11 cellular contexts compared by ENCODE assay signal in the genomic region with DNA sequence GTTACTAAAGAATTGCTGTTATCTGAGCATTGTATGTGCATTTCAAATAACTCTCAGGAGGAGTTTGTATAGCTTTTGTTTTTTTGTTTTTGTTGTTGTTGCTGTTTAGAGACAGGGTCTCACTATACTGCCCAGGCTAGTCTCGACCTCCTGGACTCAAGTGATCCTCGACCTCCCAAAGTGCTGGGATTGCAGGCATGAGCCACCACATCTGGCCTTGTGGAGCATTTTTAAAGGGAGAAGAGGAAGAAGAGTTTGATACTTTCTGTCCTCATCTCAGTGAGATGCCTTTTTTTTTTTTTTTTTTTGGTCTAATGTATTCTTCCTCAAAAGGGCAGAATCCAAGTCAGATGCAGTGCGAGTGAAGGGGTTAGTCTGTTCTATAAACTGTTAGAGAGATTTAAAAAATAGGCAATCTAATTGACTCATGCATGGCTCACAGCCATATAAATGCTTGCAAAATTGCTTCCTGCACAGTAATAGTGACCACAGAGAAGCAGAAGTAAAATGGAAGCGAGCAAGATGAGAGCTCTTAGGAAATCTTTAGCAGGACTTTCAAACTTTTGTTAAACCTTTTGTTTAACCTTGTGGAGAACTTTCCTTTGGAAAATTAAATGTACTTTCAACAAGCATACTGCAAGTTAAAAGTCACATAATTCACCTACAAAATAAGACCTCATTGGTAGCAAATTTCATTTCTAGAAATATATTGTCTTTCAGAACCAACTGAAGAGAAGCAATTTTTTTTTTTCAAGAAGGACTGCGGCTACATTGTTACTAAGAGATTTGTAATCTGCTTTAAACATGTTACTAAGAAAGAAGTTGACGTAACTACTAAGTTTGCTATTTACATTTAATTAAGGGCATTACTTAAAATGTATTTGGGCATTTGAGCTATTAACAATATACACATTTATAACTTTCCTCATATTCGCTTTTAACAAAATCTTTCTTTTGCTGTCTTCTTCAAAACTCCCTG. TPM values are rescaled to one million over a fixed set of nuclear protein-coding genes. Genes with fewer than 3 reads are reported as not detected.
DNase-seq lines count a peak whose midpoint lies in the region; ATAC-seq, FAIRE-seq and TF ChIP-seq lines count a peak whose summit lies in the region.
"Had no signal": no experiment of that assay in that cellular context is flagged by ENCODE, and none has a peak within 500 bp of the region (broad histone marks: within the 10 kb centered on the region; RNA-seq: fewer than 3 reads in every experiment).

No MANE protein-coding gene starts in this region.

- POLR2A ChIA-PET in activated CD4-positive, alpha-beta T cell treated with anti-CD3 and anti-CD28 coated beads, Interleukin-2, amount 10 ng/mL, durations not matched to agents 7 days and 5 days (lab: Charles Lee), result no interaction called here

- DNase-seq in H54 (ENCODE audit: insufficient read length, low spot score) (peak; percentile 11), foreskin fibroblast (peak; percentile 84 to 92), skeletal muscle cell (ENCODE audit: low read depth) (peak; percentile 57), DMS 273 (lab: John Stamatoyannopoulos, UW; ENCODE audit: unreplicated experiment) (no peak), Calu3 (no peak), NCI-H187 treated with DMSO at 0.1 percent for 48 hours (lab: John Stamatoyannopoulos, UW) (no peak)
- no peak for DNase-seq in activated CD4-positive, alpha-beta T cell treated with anti-CD3 and anti-CD28 coated beads, Interleukin-2, amount 10 ng/mL, durations not matched to agents 7 days and 5 days
- DNase-seq: retina had no signal

- peak; percentile 15 for FAIRE-seq in H54 (lab: Jason Lieb, UNC)
- FAIRE-seq: colon had no signal

- peaks cover 8% of the 10 kb centered on the region for H3K4me1 Mint-ChIP-seq in Calu3 (ENCODE audit: low read depth, unreplicated experiment)
- no peaks in the 10 kb centered on the region for H3K4me1 Mint-ChIP-seq in activated CD4-positive, alpha-beta T cell treated with anti-CD3 and anti-CD28 coated beads, Interleukin-2, amount 10 ng/mL, durations not matched to agents 7 days and 5 days

- no peak overlapping the region for H3K4me3 Mint-ChIP-seq in Calu3 (ENCODE audit: low read depth, unreplicated experiment)
- H3K4me3 Mint-ChIP-seq in activated CD4-positive, alpha-beta T cell treated with anti-CD3 and anti-CD28 coated beads, Interleukin-2, amount 10 ng/mL, durations not matched to agents 7 days and 5 days, result no peak overlapping the region
- H3K4me3 Mint-ChIP-seq: T-helper 1 cell treated with Interleukin-12 subunit alpha and Interleukin-12 subunit beta and Interleukin-4 antibody, amounts not matched to agents 30 μg/mL and 1 μg/mL, for 36 hours had no signal

- H3K27me3 Mint-ChIP-seq in Calu3 (ENCODE audit: unreplicated experiment), result no peaks in the 10 kb centered on the region
- no peaks in the 10 kb centered on the region for H3K27me3 Mint-ChIP-seq in activated CD4-positive, alpha-beta T cell treated with anti-CD3 and anti-CD28 coated beads, Interleukin-2, amount 10 ng/mL, durations not matched to agents 7 days and 5 days

- no TSS peak for BruUV-seq in Calu3 (replicated peaks; lab: Mats Ljungman, UMichigan)

- CTCF ChIA-PET in Calu3 (lab: Charles Lee), result no interaction called here
- CTCF ChIA-PET in activated CD4-positive, alpha-beta T cell treated with anti-CD3 and anti-CD28 coated beads, Interleukin-2, amount 10 ng/mL, durations not matched to agents 7 days and 5 days (lab: Charles Lee), result no interaction called here

- intact Hi-C loops in Calu3 (cut with micrococcal nuclease; ENCODE audit: unreplicated experiment), result no loop called here

- ATAC-seq in SK-N-SH treated with all-trans-retinoic acid at 6 μM for 48 hours, result peak; percentile 90

- no peaks in the 10 kb centered on the region for H3K36me3 Mint-ChIP-seq in Calu3 (ENCODE audit: insufficient read depth, unreplicated experiment)
- H3K36me3 Mint-ChIP-seq in activated CD4-positive, alpha-beta T cell treated with anti-CD3 and anti-CD28 coated beads, Interleukin-2, amount 10 ng/mL, durations not matched to agents 7 days and 5 days (ENCODE audit: low read depth), result no peaks in the 10 kb centered on the region

- TF ChIP-seq CTCF in foreskin fibroblast (IDR thresholded peaks at IDR 0.05; ENCODE audit: low read depth, low read length) (no peak), Calu3 (IDR thresholded peaks at IDR 0.05; ENCODE audit: unreplicated experiment) (no peak)

- H3K9me3 Mint-ChIP-seq in Calu3 (ENCODE audit: low read depth, unreplicated experiment), result no peaks in the 10 kb centered on the region
- H3K9me3 Mint-ChIP-seq in activated CD4-positive, alpha-beta T cell treated with anti-CD3 and anti-CD28 coated beads, Interleukin-2, amount 10 ng/mL, durations not matched to agents 7 days and 5 days, result no peaks in the 10 kb centered on the region
- H3K9me3 Mint-ChIP-seq: T-helper 1 cell treated with Interleukin-12 subunit alpha and Interleukin-12 subunit beta and Interleukin-4 antibody, amounts not matched to agents 30 μg/mL and 1 μg/mL, for 36 hours had no signal

- no peak for TF ChIP-seq POLR2A in H54 (IDR thresholded peaks at IDR 0.05; ENCODE audit: low read depth, low read length)

- peak overlapping the region in 1 of 2 donors; percentile 13 for H3K4me3 ChIP-seq in foreskin fibroblast (ENCODE audit: low read depth in 1 of 2, low read length in 2 of 2)
- no peak overlapping the region for H3K4me3 ChIP-seq in skeletal muscle cell (ENCODE audit: low read depth, low read length)

- H3K27ac Mint-ChIP-seq in Calu3 (ENCODE audit: unreplicated experiment), result no peak overlapping the region
- H3K27ac Mint-ChIP-seq in activated CD4-positive, alpha-beta T cell treated with anti-CD3 and anti-CD28 coated beads, Interleukin-2, amount 10 ng/mL, durations not matched to agents 7 days and 5 days, result no peak overlapping the region
- H3K27ac Mint-ChIP-seq: T-helper 1 cell treated with Interleukin-12 subunit alpha and Interleukin-12 subunit beta and Interleukin-4 antibody, amounts not matched to agents 30 μg/mL and 1 μg/mL, for 36 hours had no signal

TF ChIP-seq in SK-N-SH treated with all-trans-retinoic acid at 6 μM for 48 hours, 23 proteins besides CTCF, POLR2A, EP300 and RAD21 (continues in another document):
- TF ChIP-seq BACH2 (CRISPR knock-in tag; IDR thresholded peaks at IDR 0.05; ENCODE audit: borderline replicate concordance) (no peak), ZNF565 (CRISPR knock-in tag; conservative IDR thresholded peaks at IDR 0.05; ENCODE audit: low read depth) (no peak), ZNF70 (CRISPR knock-in tag; IDR thresholded peaks at IDR 0.05) (no peak), PPARA (CRISPR knock-in tag; IDR thresholded peaks at IDR 0.05; ENCODE audit: borderline replicate concordance) (no peak), ESRRG (CRISPR knock-in tag; IDR thresholded peaks at IDR 0.05) (no peak), ZFP30 (CRISPR knock-in tag; IDR thresholded peaks at IDR 0.05) (no peak)
- TF ChIP-seq, protein P1, sequence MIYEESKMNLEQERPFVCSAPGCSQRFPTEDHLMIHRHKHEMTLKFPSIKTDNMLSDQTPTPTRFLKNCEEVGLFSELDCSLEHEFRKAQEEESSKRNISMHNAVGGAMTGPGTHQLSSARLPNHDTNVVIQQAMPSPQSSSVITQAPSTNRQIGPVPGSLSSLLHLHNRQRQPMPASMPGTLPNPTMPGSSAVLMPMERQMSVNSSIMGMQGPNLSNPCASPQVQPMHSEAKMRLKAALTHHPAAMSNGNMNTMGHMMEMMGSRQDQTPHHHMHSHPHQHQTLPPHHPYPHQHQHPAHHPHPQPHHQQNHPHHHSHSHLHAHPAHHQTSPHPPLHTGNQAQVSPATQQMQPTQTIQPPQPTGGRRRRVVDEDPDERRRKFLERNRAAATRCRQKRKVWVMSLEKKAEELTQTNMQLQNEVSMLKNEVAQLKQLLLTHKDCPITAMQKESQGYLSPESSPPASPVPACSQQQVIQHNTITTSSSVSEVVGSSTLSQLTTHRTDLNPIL (CRISPR knock-in tag; IDR thresholded peaks at IDR 0.05; ENCODE audit: low read depth), result no peak
- TF ChIP-seq, protein P2, sequence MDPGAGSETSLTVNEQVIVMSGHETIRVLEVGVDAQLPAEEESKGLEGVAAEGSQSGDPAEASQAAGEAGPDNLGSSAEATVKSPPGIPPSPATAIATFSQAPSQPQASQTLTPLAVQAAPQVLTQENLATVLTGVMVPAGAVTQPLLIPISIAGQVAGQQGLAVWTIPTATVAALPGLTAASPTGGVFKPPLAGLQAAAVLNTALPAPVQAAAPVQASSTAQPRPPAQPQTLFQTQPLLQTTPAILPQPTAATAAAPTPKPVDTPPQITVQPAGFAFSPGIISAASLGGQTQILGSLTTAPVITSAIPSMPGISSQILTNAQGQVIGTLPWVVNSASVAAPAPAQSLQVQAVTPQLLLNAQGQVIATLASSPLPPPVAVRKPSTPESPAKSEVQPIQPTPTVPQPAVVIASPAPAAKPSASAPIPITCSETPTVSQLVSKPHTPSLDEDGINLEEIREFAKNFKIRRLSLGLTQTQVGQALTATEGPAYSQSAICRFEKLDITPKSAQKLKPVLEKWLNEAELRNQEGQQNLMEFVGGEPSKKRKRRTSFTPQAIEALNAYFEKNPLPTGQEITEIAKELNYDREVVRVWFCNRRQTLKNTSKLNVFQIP (CRISPR knock-in tag; IDR thresholded peaks at IDR 0.05; ENCODE audit: borderline replicate concordance, low read depth), result no peak
- TF ChIP-seq, protein P3, sequence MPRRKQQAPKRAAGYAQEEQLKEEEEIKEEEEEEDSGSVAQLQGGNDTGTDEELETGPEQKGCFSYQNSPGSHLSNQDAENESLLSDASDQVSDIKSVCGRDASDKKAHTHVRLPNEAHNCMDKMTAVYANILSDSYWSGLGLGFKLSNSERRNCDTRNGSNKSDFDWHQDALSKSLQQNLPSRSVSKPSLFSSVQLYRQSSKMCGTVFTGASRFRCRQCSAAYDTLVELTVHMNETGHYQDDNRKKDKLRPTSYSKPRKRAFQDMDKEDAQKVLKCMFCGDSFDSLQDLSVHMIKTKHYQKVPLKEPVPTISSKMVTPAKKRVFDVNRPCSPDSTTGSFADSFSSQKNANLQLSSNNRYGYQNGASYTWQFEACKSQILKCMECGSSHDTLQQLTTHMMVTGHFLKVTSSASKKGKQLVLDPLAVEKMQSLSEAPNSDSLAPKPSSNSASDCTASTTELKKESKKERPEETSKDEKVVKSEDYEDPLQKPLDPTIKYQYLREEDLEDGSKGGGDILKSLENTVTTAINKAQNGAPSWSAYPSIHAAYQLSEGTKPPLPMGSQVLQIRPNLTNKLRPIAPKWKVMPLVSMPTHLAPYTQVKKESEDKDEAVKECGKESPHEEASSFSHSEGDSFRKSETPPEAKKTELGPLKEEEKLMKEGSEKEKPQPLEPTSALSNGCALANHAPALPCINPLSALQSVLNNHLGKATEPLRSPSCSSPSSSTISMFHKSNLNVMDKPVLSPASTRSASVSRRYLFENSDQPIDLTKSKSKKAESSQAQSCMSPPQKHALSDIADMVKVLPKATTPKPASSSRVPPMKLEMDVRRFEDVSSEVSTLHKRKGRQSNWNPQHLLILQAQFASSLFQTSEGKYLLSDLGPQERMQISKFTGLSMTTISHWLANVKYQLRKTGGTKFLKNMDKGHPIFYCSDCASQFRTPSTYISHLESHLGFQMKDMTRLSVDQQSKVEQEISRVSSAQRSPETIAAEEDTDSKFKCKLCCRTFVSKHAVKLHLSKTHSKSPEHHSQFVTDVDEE (CRISPR knock-in tag; IDR thresholded peaks at IDR 0.05), result no peak

RNA-seq across cellular contexts. Expression of a gene that starts 52.3 kb away (rescaled TPM):
- total RNA-seq in Calu3 (2022), result 50.9 and 51.9 TPM in 2 replicates
- total RNA-seq in activated CD4-positive, alpha-beta T cell treated with anti-CD3 and anti-CD28 coated beads, Interleukin-2, amount 10 ng/mL, durations not matched to agents 7 days and 5 days, result 10 to 100 TPM; 67.2 to 67.3 TPM

Comparison
In these comparisons a context has a peak if more than half of its experiments do, and no peak if none do; other contexts are left out.
1. DNase-seq: peak in H54 (single experiment), foreskin fibroblast (2 of 2) and skeletal muscle cell (single experiment); none in DMS 273 (single experiment), Calu3 (single experiment), NCI-H187 treated with DMSO at 0.1 percent for 48 hours (single experiment) and activated CD4-positive, alpha-beta T cell treated with anti-CD3 and anti-CD28 coated beads, Interleukin-2, amount 10 ng/mL, durations not matched to agents 7 days and 5 days (single experiment).